In the genomic region with DNA sequence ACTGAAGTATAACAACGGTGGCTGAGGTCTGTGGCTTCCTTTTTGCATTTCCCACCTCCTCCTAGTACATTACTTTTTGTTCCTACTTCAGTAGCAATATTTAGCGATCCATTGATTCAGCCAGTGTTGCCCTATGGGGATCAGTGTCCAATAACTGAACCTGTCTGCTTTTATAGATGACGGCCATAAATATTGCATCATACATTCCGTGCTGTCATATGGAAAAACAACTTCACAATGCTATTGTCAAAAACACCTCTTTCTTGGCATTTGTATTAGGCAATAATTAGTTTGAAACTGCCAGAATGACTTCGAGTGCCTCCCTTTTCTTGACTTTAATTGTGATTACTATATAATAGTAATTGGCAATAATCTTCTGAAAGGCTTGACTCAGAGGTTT, we compare ENCODE assay signal across 1 cellular context.
A peak's percentile ranks its signal among the peaks of the same experiment; 100 is the strongest.
TF ChIP-seq lines count a peak whose summit lies in the region.

No MANE protein-coding gene starts in this region.

TF ChIP-seq in HepG2, 621 proteins besides CTCF, POLR2A, EP300 and RAD21:
- TF ChIP-seq ATF7 (IDR thresholded peaks at IDR 0.05) (peak; percentile 68), ATF7 (CRISPR knock-in tag; IDR thresholded peaks at IDR 0.05) (no peak), CEBPB (IDR thresholded peaks at IDR 0.05; ENCODE audit: borderline replicate concordance, low read depth, low read length) (peak; percentile 66)
- TF ChIP-seq, protein P1, sequence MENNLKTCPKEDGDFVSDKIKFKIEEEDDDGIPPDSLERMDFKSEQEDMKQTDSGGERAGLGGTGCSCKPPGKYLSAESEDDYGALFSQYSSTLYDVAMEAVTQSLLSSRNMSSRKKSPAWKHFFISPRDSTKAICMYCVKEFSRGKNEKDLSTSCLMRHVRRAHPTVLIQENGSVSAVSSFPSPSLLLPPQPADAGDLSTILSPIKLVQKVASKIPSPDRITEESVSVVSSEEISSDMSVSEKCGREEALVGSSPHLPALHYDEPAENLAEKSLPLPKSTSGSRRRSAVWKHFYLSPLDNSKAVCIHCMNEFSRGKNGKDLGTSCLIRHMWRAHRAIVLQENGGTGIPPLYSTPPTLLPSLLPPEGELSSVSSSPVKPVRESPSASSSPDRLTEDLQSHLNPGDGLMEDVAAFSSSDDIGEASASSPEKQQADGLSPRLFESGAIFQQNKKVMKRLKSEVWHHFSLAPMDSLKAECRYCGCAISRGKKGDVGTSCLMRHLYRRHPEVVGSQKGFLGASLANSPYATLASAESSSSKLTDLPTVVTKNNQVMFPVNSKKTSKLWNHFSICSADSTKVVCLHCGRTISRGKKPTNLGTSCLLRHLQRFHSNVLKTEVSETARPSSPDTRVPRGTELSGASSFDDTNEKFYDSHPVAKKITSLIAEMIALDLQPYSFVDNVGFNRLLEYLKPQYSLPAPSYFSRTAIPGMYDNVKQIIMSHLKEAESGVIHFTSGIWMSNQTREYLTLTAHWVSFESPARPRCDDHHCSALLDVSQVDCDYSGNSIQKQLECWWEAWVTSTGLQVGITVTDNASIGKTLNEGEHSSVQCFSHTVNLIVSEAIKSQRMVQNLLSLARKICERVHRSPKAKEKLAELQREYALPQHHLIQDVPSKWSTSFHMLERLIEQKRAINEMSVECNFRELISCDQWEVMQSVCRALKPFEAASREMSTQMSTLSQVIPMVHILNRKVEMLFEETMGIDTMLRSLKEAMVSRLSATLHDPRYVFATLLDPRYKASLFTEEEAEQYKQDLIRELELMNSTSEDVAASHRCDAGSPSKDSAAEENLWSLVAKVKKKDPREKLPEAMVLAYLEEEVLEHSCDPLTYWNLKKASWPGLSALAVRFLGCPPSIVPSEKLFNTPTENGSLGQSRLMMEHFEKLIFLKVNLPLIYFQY (CRISPR knock-in tag; IDR thresholded peaks at IDR 0.05; ENCODE audit: borderline replicate concordance), result no peak
